In the genomic region with DNA sequence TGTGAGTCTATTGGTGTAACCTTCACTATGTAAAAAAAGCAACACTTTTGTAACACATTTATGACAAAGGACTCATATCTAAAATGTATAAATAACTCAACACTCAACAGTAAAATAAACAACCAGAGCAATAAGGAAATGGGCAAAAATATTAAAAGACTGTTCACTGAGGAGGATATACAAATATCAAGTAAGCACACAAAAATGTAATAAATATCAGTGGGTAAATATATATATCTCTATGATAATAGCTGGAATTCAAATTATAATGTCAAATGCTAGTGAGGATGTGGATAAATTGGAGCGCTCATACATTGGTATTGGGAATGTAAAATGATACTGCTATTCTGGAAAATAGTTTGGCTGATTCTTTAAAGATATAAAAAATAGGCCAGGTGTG, we compare ENCODE assay signal across 30 cellular contexts.
"Had no signal": no experiment of that assay in that cellular context is flagged by ENCODE, and none has a peak within 500 bp of the region (broad histone marks: within the 10 kb centered on the region; RNA-seq: fewer than 3 reads in every experiment).

No MANE protein-coding gene starts in this region.

- H3K27me3 ChIP-seq: adrenal gland, body of pancreas, esophagus muscularis mucosa, foreskin keratinocyte, gastrocnemius medialis, heart left ventricle had no signal

- H3K27ac Mint-ChIP-seq: activated CD4-positive, alpha-beta memory T cell treated with anti-CD3 and anti-CD28 coated beads, Interleukin-2, amount 10 ng/mL, durations not matched to agents 7 days and 5 days; activated CD4-positive, alpha-beta T cell treated with anti-CD3 and anti-CD28 coated beads, Interleukin-2, amount 10 ng/mL, durations not matched to agents 7 days and 5 days; activated naive CD4-positive, alpha-beta T cell treated with anti-CD3 and anti-CD28 coated beads, Interleukin-2, amount 50 U/mL, for 24 hours; activated naive CD8-positive, alpha-beta T cell treated with anti-CD3 and anti-CD28 coated beads for 36 hours; activated naive CD8-positive, alpha-beta T cell treated with anti-CD3 and anti-CD28 coated beads, Interleukin-2, amount 50 U/mL, for 24 hours; activated T-helper 17 cell treated with anti-CD3 and anti-CD28 coated beads, Interleukin-2, amount 50 U/mL, for 72 hours; effector memory CD8-positive, alpha-beta T cell had no signal

- ATAC-seq: activated naive CD8-positive, alpha-beta T cell treated with anti-CD3 and anti-CD28 coated beads, Interleukin-2, amount 50 U/mL, for 24 hours; activated T-cell treated with anti-CD3 and anti-CD28 coated beads, Interleukin-2, amount 50 U/mL, for 4 hours; activated T-helper 17 cell treated with anti-CD3 and anti-CD28 coated beads, Interleukin-2, amount 50 U/mL, for 72 hours; body of pancreas; effector memory CD8-positive, alpha-beta T cell; foreskin keratinocyte; gastrocnemius medialis; heart left ventricle had no signal

- H3K4me3 ChIP-seq: adrenal gland, body of pancreas, esophagus muscularis mucosa, gastrocnemius medialis, heart left ventricle had no signal

- DNase-seq: activated CD4-positive, alpha-beta memory T cell treated with anti-CD3 and anti-CD28 coated beads, Interleukin-2, amount 10 ng/mL, durations not matched to agents 7 days and 5 days; activated CD4-positive, alpha-beta T cell treated with anti-CD3 and anti-CD28 coated beads for 1 hour; activated CD4-positive, alpha-beta T cell treated with anti-CD3 and anti-CD28 coated beads for 4 hours; activated CD4-positive, alpha-beta T cell treated with anti-CD3 and anti-CD28 coated beads, Interleukin-2, amount 10 ng/mL, durations not matched to agents 7 days and 5 days; activated CD4-positive, alpha-beta T cell treated with anti-CD3 and anti-CD28 coated beads, Interleukin-2, amount 50 U/mL, for 4 hours; activated effector memory CD4-positive, alpha-beta T cell treated with Interleukin-2 at 50 U/mL for 16 hours; activated gamma-delta T cell treated with Interleukin-2 at 50 U/mL for 16 hours; activated naive CD4-positive, alpha-beta T cell treated with Interleukin-2 at 50 U/mL for 16 hours; activated naive CD8-positive, alpha-beta T cell treated with anti-CD3 and anti-CD28 coated beads for 36 hours; activated naive CD8-positive, alpha-beta T cell treated with anti-CD3 and anti-CD28 coated beads, Interleukin-2, amount 50 U/mL, for 24 hours; activated T-cell treated with anti-CD3 and anti-CD28 coated beads, Interleukin-2, amount 50 U/mL, for 4 hours; adrenal gland; amygdala; aorta; body of pancreas; caudate nucleus; cortex of kidney; dermis blood vessel endothelial cell; effector CD4-positive, alpha-beta T cell; effector memory CD8-positive, alpha-beta T cell; erythroblast; foreskin keratinocyte; gastrocnemius medialis; glutamatergic neuron; heart left ventricle; hypothalamus had no signal

- H3K36me3 ChIP-seq: adrenal gland, esophagus muscularis mucosa, gastrocnemius medialis had no signal

- FAIRE-seq: colon had no signal

- H3K36me3 Mint-ChIP-seq: activated naive CD4-positive, alpha-beta T cell treated with anti-CD3 and anti-CD28 coated beads, Interleukin-2, amount 50 U/mL, for 24 hours; activated naive CD8-positive, alpha-beta T cell treated with anti-CD3 and anti-CD28 coated beads for 36 hours had no signal

- H3K9me3 Mint-ChIP-seq: activated CD4-positive, alpha-beta memory T cell treated with anti-CD3 and anti-CD28 coated beads, Interleukin-2, amount 10 ng/mL, durations not matched to agents 7 days and 5 days; activated CD4-positive, alpha-beta T cell treated with anti-CD3 and anti-CD28 coated beads, Interleukin-2, amount 10 ng/mL, durations not matched to agents 7 days and 5 days; activated naive CD4-positive, alpha-beta T cell treated with anti-CD3 and anti-CD28 coated beads, Interleukin-2, amount 50 U/mL, for 24 hours; activated naive CD8-positive, alpha-beta T cell treated with anti-CD3 and anti-CD28 coated beads for 36 hours; activated naive CD8-positive, alpha-beta T cell treated with anti-CD3 and anti-CD28 coated beads, Interleukin-2, amount 50 U/mL, for 24 hours; activated T-cell treated with anti-CD3 and anti-CD28 coated beads, Interleukin-2, amount 50 U/mL, for 4 hours; activated T-helper 17 cell treated with anti-CD3 and anti-CD28 coated beads, Interleukin-2, amount 50 U/mL, for 72 hours had no signal

- H3K9me3 ChIP-seq: adrenal gland, body of pancreas, esophagus muscularis mucosa, gastrocnemius medialis, heart left ventricle had no signal

- H3K27me3 Mint-ChIP-seq: activated CD4-positive, alpha-beta memory T cell treated with anti-CD3 and anti-CD28 coated beads, Interleukin-2, amount 10 ng/mL, durations not matched to agents 7 days and 5 days; activated CD4-positive, alpha-beta T cell treated with anti-CD3 and anti-CD28 coated beads, Interleukin-2, amount 10 ng/mL, durations not matched to agents 7 days and 5 days; activated naive CD4-positive, alpha-beta T cell treated with anti-CD3 and anti-CD28 coated beads, Interleukin-2, amount 50 U/mL, for 24 hours; activated naive CD8-positive, alpha-beta T cell treated with anti-CD3 and anti-CD28 coated beads for 36 hours; activated naive CD8-positive, alpha-beta T cell treated with anti-CD3 and anti-CD28 coated beads, Interleukin-2, amount 50 U/mL, for 24 hours; activated T-helper 17 cell treated with anti-CD3 and anti-CD28 coated beads, Interleukin-2, amount 50 U/mL, for 72 hours; effector memory CD8-positive, alpha-beta T cell had no signal

- H3K4me1 ChIP-seq: adrenal gland, body of pancreas had no signal

- H3K27ac ChIP-seq: adrenal gland, body of pancreas, esophagus muscularis mucosa, foreskin keratinocyte, gastrocnemius medialis, heart left ventricle had no signal

- H3K4me1 Mint-ChIP-seq: activated CD4-positive, alpha-beta memory T cell treated with anti-CD3 and anti-CD28 coated beads, Interleukin-2, amount 10 ng/mL, durations not matched to agents 7 days and 5 days; activated CD4-positive, alpha-beta T cell treated with anti-CD3 and anti-CD28 coated beads, Interleukin-2, amount 10 ng/mL, durations not matched to agents 7 days and 5 days; activated naive CD4-positive, alpha-beta T cell treated with anti-CD3 and anti-CD28 coated beads, Interleukin-2, amount 50 U/mL, for 24 hours; activated naive CD8-positive, alpha-beta T cell treated with anti-CD3 and anti-CD28 coated beads for 36 hours; activated T-helper 17 cell treated with anti-CD3 and anti-CD28 coated beads, Interleukin-2, amount 50 U/mL, for 72 hours had no signal

- H3K4me3 Mint-ChIP-seq: activated CD4-positive, alpha-beta memory T cell treated with anti-CD3 and anti-CD28 coated beads, Interleukin-2, amount 10 ng/mL, durations not matched to agents 7 days and 5 days; activated CD4-positive, alpha-beta T cell treated with anti-CD3 and anti-CD28 coated beads, Interleukin-2, amount 10 ng/mL, durations not matched to agents 7 days and 5 days; activated naive CD4-positive, alpha-beta T cell treated with anti-CD3 and anti-CD28 coated beads, Interleukin-2, amount 50 U/mL, for 24 hours; activated naive CD8-positive, alpha-beta T cell treated with anti-CD3 and anti-CD28 coated beads for 36 hours; activated naive CD8-positive, alpha-beta T cell treated with anti-CD3 and anti-CD28 coated beads, Interleukin-2, amount 50 U/mL, for 24 hours; activated T-cell treated with anti-CD3 and anti-CD28 coated beads, Interleukin-2, amount 50 U/mL, for 4 hours; activated T-helper 17 cell treated with anti-CD3 and anti-CD28 coated beads, Interleukin-2, amount 50 U/mL, for 72 hours; effector memory CD8-positive, alpha-beta T cell had no signal
